8 cellular contexts compared by ENCODE assay signal in genomic region chrX:150680974-150681373, GRCh38. TPM values are rescaled to one million over a fixed set of nuclear protein-coding genes. Genes with fewer than 3 reads are reported as not detected.
DNase-seq lines count a peak whose midpoint lies in the region; ATAC-seq, FAIRE-seq and TF ChIP-seq lines count a peak whose summit lies in the region.

No MANE protein-coding gene starts in this region.

- H3K27ac ChIP-seq in A549 (no peak overlapping the region), OCI-LY7 (ENCODE audit: low read depth, low read length, poor library complexity, severe bottlenecking) (no peak overlapping the region)
- no peak overlapping the region for H3K27ac ChIP-seq in effector memory CD4-positive, alpha-beta T cell (ENCODE audit: insufficient read depth, low read length, poor library complexity, severe bottlenecking)

- no peaks in the 10 kb centered on the region for H3K79me2 ChIP-seq in OCI-LY7 (ENCODE audit: insufficient read depth, low read depth, low read length)

- no peak for TF ChIP-seq POLR2A in A549 (IDR thresholded peaks at IDR 0.05; ENCODE audit: low read length)

- CTCF ChIA-PET in A549 (lab: Yijun Ruan, JAX) = interaction anchor here (0.6 to 1.8 kb wide), 10 partner anchors 26 to 740 kb away, joined by 3 to 8 read pairs (median 3); partner anchors contain the start of gene MAMLD1
- CTCF ChIA-PET in OCI-LY7 (lab: Charles Lee; ENCODE audit: unreplicated experiment) = no interaction called here

- BruUV-seq in OCI-LY7 (replicated peaks; lab: Mats Ljungman, UMichigan) = no TSS peak

- WGBS in A549 (ENCODE audit: missing lambda C conversion rate) = 53% methylated on average over 7 of the region's 7 CpGs

- no peak for TF ChIP-seq EP300 in A549 (IDR thresholded peaks at IDR 0.05)

- H3K4me3 ChIP-seq in A549 = no peak overlapping the region
- H3K4me3 ChIP-seq in GM12865 (ENCODE audit: low read depth, low read length) = no peak overlapping the region
- no peak overlapping the region for H3K4me3 ChIP-seq in OCI-LY7 (ENCODE audit: low read depth, low read length, poor library complexity, severe bottlenecking)
- no peak overlapping the region for H3K4me3 ChIP-seq in fibroblast of villous mesenchyme (ENCODE audit: low read depth, low read length)
- H3K4me3 ChIP-seq in effector memory CD4-positive, alpha-beta T cell (ENCODE audit: insufficient read depth, low read depth, low read length, poor library complexity, severe bottlenecking) = no peak overlapping the region

- H2AFZ ChIP-seq in OCI-LY7 (ENCODE audit: low read length) = no peak overlapping the region

- ATAC-seq in A549 (peak; percentile 73 to 80; a peak in 5 of 6 replicates), GM21526 (IDR thresholded peaks at IDR 0.05; ENCODE audit: low FRiP score, unreplicated experiment) (no peak)

- peak in 1 of 2 experiments; percentile 30 for DNase-seq in A549 (ENCODE audit: low read depth in 1 of 2, low spot score in 1 of 2)
- DNase-seq in GM12865 (ENCODE audit: low read depth) = no peak
- peak; percentile 31 for DNase-seq in OCI-LY7 (ENCODE audit: low spot score)
- peak; percentile 28 for DNase-seq in fibroblast of villous mesenchyme (ENCODE audit: low read depth)
- DNase-seq in effector memory CD4-positive, alpha-beta T cell = no peak
- DNase-seq in UCSD-AML1 (lab: John Stamatoyannopoulos, UW; ENCODE audit: unreplicated experiment) = no peak
- no peak for DNase-seq in GM03348 (ENCODE audit: low spot score)

- H3K9me3 ChIP-seq in A549 (no peaks in the 10 kb centered on the region), OCI-LY7 (ENCODE audit: low read length) (no peaks in the 10 kb centered on the region)
- H3K9me3 ChIP-seq in effector memory CD4-positive, alpha-beta T cell (ENCODE audit: control insufficient read depth, low read length) = no peaks in the 10 kb centered on the region

- no peak for FAIRE-seq in A549 (lab: Jason Lieb, UNC)

- TF ChIP-seq CTCF in A549 (IDR thresholded peaks at IDR 0.05) = peak; percentile 44
- TF ChIP-seq CTCF in GM12865 (IDR thresholded peaks at IDR 0.05; ENCODE audit: insufficient read depth, low read depth, low read length, missing control alignments) = peak; percentile 16
- peak; percentile 68 for TF ChIP-seq CTCF in OCI-LY7 (conservative IDR thresholded peaks at IDR 0.05; ENCODE audit: low read length)
- peak; percentile 47 for TF ChIP-seq CTCF in fibroblast of villous mesenchyme (IDR thresholded peaks at IDR 0.05; ENCODE audit: insufficient read depth, low read depth, low read length)

- no peak overlapping the region for H3K4me2 ChIP-seq in A549
- no peak overlapping the region for H3K4me2 ChIP-seq in OCI-LY7 (ENCODE audit: low read length)

- H3K36me3 ChIP-seq in OCI-LY7 (ENCODE audit: insufficient read depth, low read length) = no peaks in the 10 kb centered on the region
- H3K36me3 ChIP-seq in effector memory CD4-positive, alpha-beta T cell (ENCODE audit: control insufficient read depth, insufficient read depth, low read length) = no peaks in the 10 kb centered on the region

- POLR2A ChIA-PET in A549 (lab: Yijun Ruan, JAX) (no interaction called here), OCI-LY7 (lab: Charles Lee) (no interaction called here)

- peak; percentile 55 to 67 for TF ChIP-seq RAD21 in A549 (conservative IDR thresholded peaks at IDR 0.05 in 1 of 2, IDR thresholded peaks at IDR 0.05 in 1 of 2)

- no peaks in the 10 kb centered on the region for H3K27me3 ChIP-seq in effector memory CD4-positive, alpha-beta T cell (replicated peaks; ENCODE audit: control insufficient read depth, insufficient read depth, low read length, poor library complexity, severe bottlenecking)

- H3K9me2 ChIP-seq in OCI-LY7 (ENCODE audit: insufficient read depth, low read length) = no peaks in the 10 kb centered on the region

- no peaks in the 10 kb centered on the region for H4K20me1 ChIP-seq in OCI-LY7 (ENCODE audit: insufficient read depth, low read length)

- intact Hi-C loops in OCI-LY7 (cut with micrococcal nuclease; ENCODE audit: unreplicated experiment) = no loop called here

- H3K4me1 ChIP-seq in A549 = no peaks in the 10 kb centered on the region
- peaks cover 5% of the 10 kb centered on the region for H3K4me1 ChIP-seq in OCI-LY7 (ENCODE audit: insufficient read depth, low read length, poor library complexity, severe bottlenecking)
- H3K4me1 ChIP-seq in effector memory CD4-positive, alpha-beta T cell (ENCODE audit: control insufficient read depth, insufficient read depth, low read length, poor library complexity, severe bottlenecking) = no peaks in the 10 kb centered on the region

TF ChIP-seq in A549, 52 proteins besides CTCF, POLR2A, EP300 and RAD21:
- TF ChIP-seq USF2 (IDR thresholded peaks at IDR 0.05) = no peak
- TF ChIP-seq SMC3 (IDR thresholded peaks at IDR 0.05) = peak; percentile 32; the same call in 1 of the 3 replicates

RNA-seq across cellular contexts. Expression of gene MTMR1, which starts 12.2 kb away (rescaled TPM):
- polyA plus RNA-seq in A549 (2011; rRNA removed) (26.6 and 28.3 TPM in 2 replicates), A549 (2017; fragmentation: RNase III; extraction: RNeasy Plus Mini Kit Qiagen cat#74134 plus additional on column Dnase treatment) (17.3 to 18.7 TPM (median 17.4 TPM) in 3 replicates)
- 12.6 and 16.1 TPM in 2 replicates for polyA plus RNA-seq in A549 (2012; cell fraction: cytosol; rRNA removed)
- 26.5 and 29.4 TPM in 2 replicates for polyA plus RNA-seq in A549 (2012; cell fraction: nucleus; rRNA removed)
- polyA minus RNA-seq in A549 (2011; rRNA and poly(A)+ RNA removed) = 21.5 and 21.8 TPM in 2 replicates
- total RNA-seq in OCI-LY7 (2014; rRNA removed; shearing (Covaris generic)) = 49.7 TPM in 2 replicates
- total RNA-seq in OCI-LY7 (2022) (57.6 and 63.4 TPM in 2 replicates), fibroblast of villous mesenchyme (15.5 and 30.2 TPM in 2 replicates)

Comparison
In these comparisons a context has a peak if more than half of its experiments do, and no peak if none do; other contexts are left out.
1. DNase-seq: peak in OCI-LY7 (single experiment) and fibroblast of villous mesenchyme (single experiment); none in GM12865 (single experiment), effector memory CD4-positive, alpha-beta T cell (0 of 3), UCSD-AML1 (single experiment) and GM03348 (single experiment).
2. CTCF ChIP-seq: peak in every context shown above with its lines; median percentile 68 in OCI-LY7; 47 in fibroblast of villous mesenchyme; 44 in A549; 16 in GM12865.